In genomic region chr7:43072530-43072929, GRCh38 we compare ENCODE assay signal across 16 cellular contexts. TPM values are rescaled to one million over a fixed set of nuclear protein-coding genes. Genes with fewer than 3 reads are reported as not detected.
A peak's percentile ranks its signal among the peaks of the same experiment; 100 is the strongest.
DNase-seq lines count a peak whose midpoint lies in the region; ATAC-seq and TF ChIP-seq lines count a peak whose summit lies in the region.
"Had no signal": no experiment of that assay in that cellular context is flagged by ENCODE, and none has a peak within 500 bp of the region (broad histone marks: within the 10 kb centered on the region; RNA-seq: fewer than 3 reads in every experiment).

No MANE protein-coding gene starts in this region.

- peaks cover 24% of the 10 kb centered on the region for H3K4me1 Mint-ChIP-seq in endothelial cell (ENCODE audit: unreplicated experiment)
- H3K4me1 Mint-ChIP-seq: activated naive CD4-positive, alpha-beta T cell treated with anti-CD3 and anti-CD28 coated beads, Interleukin-2, amount 10 ng/mL, durations not matched to agents 7 days and 5 days had no signal

- peak overlapping the region; percentile 81 for H3K27ac ChIP-seq in BLaER1
- no peak overlapping the region for H3K27ac ChIP-seq in left lung
- H3K27ac ChIP-seq in heart left ventricle = no peak overlapping the region
- H3K27ac ChIP-seq: transverse colon had no signal

- no peaks in the 10 kb centered on the region for H3K36me3 Mint-ChIP-seq in endothelial cell (ENCODE audit: low read depth, unreplicated experiment)
- H3K36me3 Mint-ChIP-seq: activated naive CD4-positive, alpha-beta T cell treated with anti-CD3 and anti-CD28 coated beads, Interleukin-2, amount 10 ng/mL, durations not matched to agents 7 days and 5 days; naive B cell had no signal

- H3K9ac ChIP-seq in BLaER1 = peak overlapping the region; percentile 72

- H3K9me3 ChIP-seq in BLaER1 (peaks cover 18% of the 10 kb centered on the region), left lung (no peaks in the 10 kb centered on the region), heart left ventricle (no peaks in the 10 kb centered on the region)
- H3K9me3 ChIP-seq: HAP-1, transverse colon had no signal

- no peak for TF ChIP-seq POLR2A in heart left ventricle (IDR thresholded peaks at IDR 0.05)

- no peaks in the 10 kb centered on the region for H3K9me3 Mint-ChIP-seq in endothelial cell (ENCODE audit: unreplicated experiment)
- H3K9me3 Mint-ChIP-seq: activated naive CD4-positive, alpha-beta T cell treated with anti-CD3 and anti-CD28 coated beads, Interleukin-2, amount 10 ng/mL, durations not matched to agents 7 days and 5 days had no signal

- H3K36me3 ChIP-seq in BLaER1 (no peaks in the 10 kb centered on the region), left lung (no peaks in the 10 kb centered on the region), heart left ventricle (no peaks in the 10 kb centered on the region)
- H3K36me3 ChIP-seq: HAP-1, transverse colon had no signal

- no peaks in the 10 kb centered on the region for H4K20me1 ChIP-seq in BLaER1

- 23 to 39% (median 31%) methylated on average over 6 of the region's 6 CpGs for WGBS in heart left ventricle, 4 donors

- ATAC-seq in GM19468 (IDR thresholded peaks at IDR 0.05; ENCODE audit: extremely low read depth, unreplicated experiment) (peak; percentile 69), HG03175 (IDR thresholded peaks at IDR 0.05; ENCODE audit: unreplicated experiment) (peak; percentile 70), left lung (no peak), heart left ventricle (no peak), HG02840 (IDR thresholded peaks at IDR 0.05; ENCODE audit: low FRiP score, unreplicated experiment) (no peak)

- H3K27me3 ChIP-seq in BLaER1 = no peaks in the 10 kb centered on the region
- H3K27me3 ChIP-seq in left lung = peaks cover 0 to 11% of the 10 kb centered on the region in 2 donors
- peaks cover 0 to 30% (median 0%) of the 10 kb centered on the region in 9 donors for H3K27me3 ChIP-seq in heart left ventricle
- H3K27me3 ChIP-seq: transverse colon had no signal

- peak overlapping the region; percentile 85 for H3K4me2 ChIP-seq in BLaER1

- DNase-seq in endothelial cell (ENCODE audit: low spot score) (no peak), left lung (no peak), NCI-H1436 treated with DMSO at 0.1 percent for 48 hours (lab: John Stamatoyannopoulos, UW) (no peak), heart left ventricle (no peak)
- DNase-seq: ACHN; activated naive CD4-positive, alpha-beta T cell treated with anti-CD3 and anti-CD28 coated beads, Interleukin-2, amount 10 ng/mL, durations not matched to agents 7 days and 5 days; DMS79 treated with DMSO at 0.1 percent for 48 hours; naive B cell; NCI-H524; transverse colon had no signal

- intact Hi-C loops in left lung (cut with DNase I) (no loop called here), heart left ventricle (cut with DNase I) (no loop called here)

- peaks cover 44% of the 10 kb centered on the region for H3K4me1 ChIP-seq in BLaER1
- no peaks in the 10 kb centered on the region for H3K4me1 ChIP-seq in left lung
- H3K4me1 ChIP-seq in heart left ventricle = no peaks in the 10 kb centered on the region
- H3K4me1 ChIP-seq: HAP-1, transverse colon had no signal

- TF ChIP-seq CTCF in endothelial cell (IDR thresholded peaks at IDR 0.05; ENCODE audit: unreplicated experiment) (no peak), left lung (IDR thresholded peaks at IDR 0.05) (no peak), heart left ventricle (IDR thresholded peaks at IDR 0.05) (no peak)

- peaks cover 1% of the 10 kb centered on the region for H3K27me3 Mint-ChIP-seq in endothelial cell (ENCODE audit: unreplicated experiment)
- H3K27me3 Mint-ChIP-seq: naive B cell had no signal

- H3K4me3 ChIP-seq in BLaER1 (peak overlapping the region; percentile 46), left lung (no peak overlapping the region), heart left ventricle (no peak overlapping the region)
- H3K4me3 ChIP-seq: HAP-1, transverse colon had no signal

- no peak overlapping the region for H3K4me3 Mint-ChIP-seq in endothelial cell (ENCODE audit: unreplicated experiment)
- H3K4me3 Mint-ChIP-seq: activated naive CD4-positive, alpha-beta T cell treated with anti-CD3 and anti-CD28 coated beads, Interleukin-2, amount 10 ng/mL, durations not matched to agents 7 days and 5 days had no signal

- peak overlapping the region; percentile 57 for H3K27ac Mint-ChIP-seq in endothelial cell (ENCODE audit: unreplicated experiment)
- H3K27ac Mint-ChIP-seq: activated naive CD4-positive, alpha-beta T cell treated with anti-CD3 and anti-CD28 coated beads, Interleukin-2, amount 10 ng/mL, durations not matched to agents 7 days and 5 days had no signal

RNA-seq across cellular contexts. Expression of gene HECW1, which starts 39.9 kb away (rescaled TPM):
- total RNA-seq in endothelial cell (ENCODE audit: unreplicated experiment) (0.15 TPM), left lung (1 to 10 TPM in 1 of 2 donors, under 1 TPM in 1; 0.29 to 1.4 TPM), heart left ventricle (under 1 TPM in 1 of 9 donors, not detected in 8; 0.23 TPM)
- polyA plus RNA-seq in heart left ventricle = not detected
- polyA plus RNA-seq: keratinocyte had no signal

Comparison
In these comparisons a context has a peak if more than half of its experiments do, and no peak if none do; other contexts are left out.
1. ATAC-seq: peak in GM19468 (single experiment) and HG03175 (single experiment); none in left lung (single experiment), heart left ventricle (0 of 4) and HG02840 (single experiment).